ENCODE assay signal across 1 cellular context in genomic region chr11:121461843-121462242, GRCh38.
TF ChIP-seq lines count a peak whose summit lies in the region.

No MANE protein-coding gene starts in this region.

TF ChIP-seq in GM23338, 12 proteins besides CTCF, POLR2A, EP300 and RAD21:
- TF ChIP-seq ZNF462 (CRISPR knock-in tag; IDR thresholded peaks at IDR 0.05) (no peak), ZNF114 (CRISPR knock-in tag; IDR thresholded peaks at IDR 0.05) (no peak), ZNF331 (CRISPR knock-in tag; IDR thresholded peaks at IDR 0.05; ENCODE audit: low read depth) (no peak), REST (IDR thresholded peaks at IDR 0.05; ENCODE audit: unreplicated experiment) (no peak), NANOG (IDR thresholded peaks at IDR 0.05; ENCODE audit: borderline replicate concordance) (no peak), EZH2 (IDR thresholded peaks at IDR 0.05; ENCODE audit: low read depth, unreplicated experiment) (no peak), POLR2AphosphoS5 (IDR thresholded peaks at IDR 0.05; ENCODE audit: low read depth) (no peak)
TF ChIP-seq in GM23338: peak in this region for 0.
